23 cellular contexts compared by ENCODE assay signal in the genomic region with DNA sequence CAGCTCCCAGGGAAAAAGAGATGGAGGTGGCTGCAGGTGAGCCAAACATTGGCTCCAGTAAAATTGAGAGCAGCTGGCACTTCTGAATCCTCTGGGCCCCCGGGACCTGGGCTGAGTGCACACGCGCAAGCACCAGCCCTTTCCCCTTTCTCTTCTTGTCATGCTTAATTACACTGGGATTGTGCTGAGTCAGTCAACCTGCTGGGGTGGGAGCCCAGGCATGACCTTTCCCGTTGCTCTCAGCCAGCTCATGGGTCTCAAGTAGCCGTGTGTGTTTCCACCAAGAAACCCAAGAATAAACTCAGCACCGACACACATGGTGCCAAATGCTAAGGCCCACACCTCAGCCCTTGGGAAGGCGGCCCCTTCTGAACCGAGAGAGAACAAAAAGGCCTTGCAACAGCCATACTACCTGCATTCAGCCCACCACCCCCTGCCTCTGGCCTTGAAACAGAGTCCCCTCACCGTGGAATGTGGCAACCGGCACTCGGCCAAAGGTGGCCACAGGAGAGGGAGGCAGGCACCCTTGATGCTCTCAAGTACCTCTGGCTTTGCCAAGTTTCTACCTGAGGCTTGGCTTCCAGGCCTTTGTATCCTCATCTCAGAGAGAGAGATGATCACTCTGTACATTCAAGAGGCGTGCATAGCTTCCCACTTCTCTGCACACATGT. TPM values are rescaled to one million over a fixed set of nuclear protein-coding genes. Genes with fewer than 3 reads are reported as not detected.
A peak's percentile ranks its signal among the peaks of the same experiment; 100 is the strongest.
DNase-seq lines count a peak whose midpoint lies in the region; ATAC-seq, FAIRE-seq and TF ChIP-seq lines count a peak whose summit lies in the region.
"Had no signal": no experiment of that assay in that cellular context is flagged by ENCODE, and none has a peak within 500 bp of the region (broad histone marks: within the 10 kb centered on the region; RNA-seq: fewer than 3 reads in every experiment).

No MANE protein-coding gene starts in this region.

- no peaks in the 10 kb centered on the region; a peak in 1 of 5 replicates for H3K27me3 ChIP-seq in HepG2 (ENCODE audit: control insufficient read depth in 1 of 2, insufficient read depth in 2 of 2, low read length in 2 of 2)
- no peaks in the 10 kb centered on the region for H3K27me3 ChIP-seq in right lobe of liver
- no peaks in the 10 kb centered on the region for H3K27me3 ChIP-seq in hepatocyte
- H3K27me3 ChIP-seq: BLaER1 treated with 17β-estradiol and CSF1 and Interleukin-3, amounts not matched to agents 10 nM and 100 nM; Peyer's patch had no signal

- CTCF ChIA-PET in HepG2 (lab: Yijun Ruan, JAX; ENCODE audit: low intra/inter-chr PET ratio, low total read pairs): no interaction called here

- H3K9me3 ChIP-seq in HepG2 (ENCODE audit: low read length): no peaks in the 10 kb centered on the region
- H3K9me3 ChIP-seq in right lobe of liver: no peaks in the 10 kb centered on the region
- no peaks in the 10 kb centered on the region for H3K9me3 ChIP-seq in hepatocyte (ENCODE audit: low read depth)
- H3K9me3 ChIP-seq: BLaER1 treated with 17β-estradiol and CSF1 and Interleukin-3, amounts not matched to agents 10 nM and 100 nM; lower lobe of right lung; neutrophil; Peyer's patch had no signal

- H2AFZ ChIP-seq in HepG2 (ENCODE audit: low read length): no peak overlapping the region
- no peak overlapping the region for H2AFZ ChIP-seq in hepatocyte

- in situ Hi-C loops in HepG2 (cut with HindIII; ENCODE audit: extremely low pct_ligation_motif_present, low pct_unique_long_range_greater_than_20kb): no loop called here

- no peaks in the 10 kb centered on the region for H3K36me3 ChIP-seq in HepG2 (replicated peaks in 1 of 2; ENCODE audit: control insufficient read depth in 1 of 2, insufficient read depth in 2 of 2, low read length in 2 of 2)
- H3K36me3 ChIP-seq in right lobe of liver: no peaks in the 10 kb centered on the region
- H3K36me3 ChIP-seq in hepatocyte (replicated peaks; ENCODE audit: insufficient read depth, low read depth): no peaks in the 10 kb centered on the region
- H3K36me3 ChIP-seq: BLaER1 treated with 17β-estradiol and CSF1 and Interleukin-3, amounts not matched to agents 10 nM and 100 nM; lower lobe of right lung; neutrophil; Peyer's patch; WERI-Rb-1 had no signal

- intact Hi-C loops in HepG2 (cut with micrococcal nuclease; ENCODE audit: unreplicated experiment): no loop called here
- intact Hi-C loops in right lobe of liver (cut with DNase I): no loop called here

- no TSS peak for BruUV-seq in HepG2 (replicated peaks; lab: Mats Ljungman, UMichigan)

- H4K20me1 ChIP-seq in HepG2 (ENCODE audit: insufficient read depth, low read length): no peaks in the 10 kb centered on the region
- no peaks in the 10 kb centered on the region for H4K20me1 ChIP-seq in hepatocyte (ENCODE audit: insufficient read depth, poor library complexity, severe bottlenecking)
- H4K20me1 ChIP-seq: BLaER1 treated with 17β-estradiol and CSF1 and Interleukin-3, amounts not matched to agents 10 nM and 100 nM had no signal

- TF ChIP-seq RAD21 in HepG2 (CRISPR knock-in tag; IDR thresholded peaks at IDR 0.05): no peak

- H3K79me2 ChIP-seq in HepG2 (ENCODE audit: insufficient read depth, low read length) (no peaks in the 10 kb centered on the region), hepatocyte (peaks cover 29% of the 10 kb centered on the region)

- TF ChIP-seq POLR2A in HepG2 (IDR thresholded peaks at IDR 0.05; ENCODE audit: insufficient read depth in 1 of 2, low read depth in 2 of 2, low read length in 2 of 2) (no peak), right lobe of liver (IDR thresholded peaks at IDR 0.05) (no peak), erythroblast (IDR thresholded peaks at IDR 0.05; ENCODE audit: low read length) (no peak)

- POLR2A ChIA-PET in HepG2 (lab: Yijun Ruan, JAX): no interaction called here

- H3K4me2 ChIP-seq in HepG2 (ENCODE audit: low read depth, low read length): no peak overlapping the region
- no peak overlapping the region for H3K4me2 ChIP-seq in hepatocyte

- H3K4me1 ChIP-seq in HepG2 (ENCODE audit: insufficient read depth, low read length) (no peaks in the 10 kb centered on the region), right lobe of liver (no peaks in the 10 kb centered on the region), hepatocyte (ENCODE audit: insufficient read depth) (peaks cover 32% of the 10 kb centered on the region)
- H3K4me1 ChIP-seq: lower lobe of right lung, Peyer's patch had no signal

- ATAC-seq in HepG2: no peak
- ATAC-seq in right lobe of liver: no peak
- ATAC-seq in HG02840 (IDR thresholded peaks at IDR 0.05; ENCODE audit: low FRiP score, unreplicated experiment): no peak

- H3K27ac ChIP-seq in HepG2 (ENCODE audit: extremely low read length, insufficient read depth, low read length) (no peak overlapping the region), right lobe of liver (no peak overlapping the region), hepatocyte (peak overlapping the region; percentile 58)
- H3K27ac ChIP-seq: BLaER1 treated with 17β-estradiol and CSF1 and Interleukin-3, amounts not matched to agents 10 nM and 100 nM; lower lobe of right lung; neutrophil; Peyer's patch; SK-N-MC; WERI-Rb-1 had no signal

- DNase-seq in HepG2 (ENCODE audit: low spot score) (no peak), right lobe of liver (no peak), NCI-H345 (lab: John Stamatoyannopoulos, UW) (peak; percentile 69), hepatocyte (ENCODE audit: low spot score) (no peak), NCI-H1694 treated with DMSO at 0.1 percent for 48 hours (lab: John Stamatoyannopoulos, UW) (no peak), erythroblast (lab: John Stamatoyannopoulos, UW) (no peak), D341Med (ENCODE audit: low spot score) (no peak)
- DNase-seq: activated CD4-positive, alpha-beta T cell treated with anti-CD3 and anti-CD28 coated beads, Interleukin-2, amount 50 U/mL, for 1 hour; activated gamma-delta T cell treated with Interleukin-2 at 50 U/mL for 16 hours; amniotic stem cell; hippocampal formation; Karpas-422; lower lobe of right lung; Peyer's patch; stimulated activated CD8-positive, alpha-beta memory T cell treated with anti-CD3 and anti-CD28 coated beads, Interleukin-4, amount 100 ng/mL, for 48 hours; WERI-Rb-1 had no signal

- WGBS in HepG2 (ENCODE audit: low lambda C conversion rate): 45% methylated on average over 7 of the region's 12 CpGs
- 73% methylated on average over 7 of the region's 12 CpGs for WGBS in right lobe of liver (ENCODE audit: insufficient coverage, low coverage, low lambda C conversion rate, missing lambda C conversion rate)
- WGBS in hepatocyte (ENCODE audit: low lambda C conversion rate, missing lambda C conversion rate): 87% methylated on average over 12 of the region's 12 CpGs

- no peak overlapping the region for H3K9ac ChIP-seq in HepG2 (ENCODE audit: insufficient read depth, low read depth, low read length)
- H3K9ac ChIP-seq: BLaER1 treated with 17β-estradiol and CSF1 and Interleukin-3, amounts not matched to agents 10 nM and 100 nM had no signal

- H3K4me3 ChIP-seq in HepG2 (replicated peaks in 1 of 3; ENCODE audit: insufficient read depth in 1 of 3, low read depth in 2 of 3, low read length in 3 of 3) (no peak overlapping the region), right lobe of liver (no peak overlapping the region), hepatocyte (no peak overlapping the region)
- H3K4me3 ChIP-seq: BLaER1 treated with 17β-estradiol and CSF1 and Interleukin-3, amounts not matched to agents 10 nM and 100 nM; lower lobe of right lung; Peyer's patch; SK-N-MC had no signal

- no peaks in the 10 kb centered on the region for H3K9me2 ChIP-seq in hepatocyte (replicated peaks; ENCODE audit: insufficient read depth)

- no peak for TF ChIP-seq EP300 in HepG2 (IDR thresholded peaks at IDR 0.05; ENCODE audit: low read depth in 2 of 2, low read length in 2 of 2)
- no peak for TF ChIP-seq EP300 in HepG2 (CRISPR knock-in tag; IDR thresholded peaks at IDR 0.05; ENCODE audit: borderline replicate concordance)

- FAIRE-seq in HepG2 (lab: Jason Lieb, UNC): no peak
- FAIRE-seq: GM12892, islet of Langerhans had no signal

- TF ChIP-seq CTCF in HepG2 (CRISPR knock-in tag; IDR thresholded peaks at IDR 0.05) (no peak), right lobe of liver (IDR thresholded peaks at IDR 0.05) (no peak), hepatocyte (IDR thresholded peaks at IDR 0.05; ENCODE audit: poor library complexity) (no peak)

TF ChIP-seq in HepG2, 621 proteins besides CTCF, POLR2A, EP300 and RAD21:
- TF ChIP-seq MAFK (conservative IDR thresholded peaks at IDR 0.05 in 1 of 2, IDR thresholded peaks at IDR 0.05 in 1 of 2; ENCODE audit: low read length in 2 of 2) (peak; percentile 27 to 45; a peak in 2 of 4 replicates), DNMT3B (CRISPR knock-in tag; conservative IDR thresholded peaks at IDR 0.05) (no peak)

RNA-seq across cellular contexts. Expression of a gene that starts 28.1 kb away (rescaled TPM):
- total RNA-seq in HepG2 (2016; rRNA removed; fragmentation: Illumina TruSeq; extraction: Trizol) (not detected in 2 replicates), right lobe of liver (1 to 10 TPM in 1 of 6 experiments, under 1 TPM in 5; 0.31 to 1.2 (median 0.65) TPM), hepatocyte (43.8 and 58.4 TPM in 2 replicates)
- not detected in 2 replicates for total RNA-seq in HepG2 (2016; cell fraction: cytosol; rRNA removed; fragmentation: Illumina TruSeq; extraction: Trizol; ENCODE audit: low read depth)
- total RNA-seq in HepG2 (2016; cell fraction: insoluble cytoplasmic fraction; rRNA removed; fragmentation: Illumina TruSeq; extraction: Trizol): not detected in 2 replicates
- not detected in 2 replicates for total RNA-seq in HepG2 (2016; cell fraction: membrane; rRNA removed; fragmentation: Illumina TruSeq; extraction: Trizol)
- total RNA-seq in HepG2 (2016; cell fraction: nucleus; rRNA removed; fragmentation: Illumina TruSeq; extraction: Trizol): not detected in 2 replicates
- polyA plus RNA-seq in HepG2 (2011; rRNA removed) (0.04 TPM in 1 of 2 replicates, not detected in the other), hepatocyte (96.7 and 104 TPM in 2 replicates)
- polyA plus RNA-seq in HepG2 (2011; cell fraction: cytosol; rRNA removed): 0.01 and 0.08 TPM in 2 replicates
- polyA plus RNA-seq in HepG2 (2011; cell fraction: nucleus; rRNA removed): 0.29 and 0.50 TPM in 2 replicates
- polyA plus RNA-seq in HepG2 (2012): not detected in 2 replicates
- 0.01 TPM in 1 of 2 replicates, not detected in the other for polyA plus RNA-seq in HepG2 (2016; cell fraction: cytosol; fragmentation: Illumina TruSeq; extraction: Trizol; ENCODE audit: low read depth)
- not detected in 2 replicates for polyA plus RNA-seq in HepG2 (2016; cell fraction: insoluble cytoplasmic fraction; fragmentation: Illumina TruSeq; extraction: Trizol; ENCODE audit: low read depth)
- polyA plus RNA-seq in HepG2 (2016; cell fraction: membrane; fragmentation: Illumina TruSeq; extraction: Trizol; ENCODE audit: low read depth): not detected in 2 replicates
- polyA plus RNA-seq in HepG2 (2016; cell fraction: nucleus; fragmentation: Illumina TruSeq; extraction: Trizol; ENCODE audit: insufficient read depth, low read depth): not detected in 2 replicates
- 0.07 TPM in 1 of 2 replicates, not detected in the other for polyA minus RNA-seq in HepG2 (2011; rRNA and poly(A)+ RNA removed; ENCODE audit: low replicate concordance)
- polyA minus RNA-seq in HepG2 (2011; cell fraction: cytosol; rRNA and poly(A)+ RNA removed): not detected in 2 replicates
- polyA minus RNA-seq in HepG2 (2011; cell fraction: nucleus; rRNA and poly(A)+ RNA removed): not detected in 2 replicates
- total RNA-seq: dermis microvascular lymphatic vessel endothelial cell had no signal

Comparison
In these comparisons a context has a peak if more than half of its experiments do, and no peak if none do; other contexts are left out.
1. RNA of a gene that starts 28.1 kb away (total RNA-seq): 43.8 to 58.4 TPM in hepatocyte; 0.31 to 1.2 TPM in right lobe of liver and not detected in HepG2; every median in the first group is over 10 times any median in the second.